9 cellular contexts compared by ENCODE assay signal in genomic region chr21:39182016-39182415, GRCh38. TPM values are rescaled to one million over a fixed set of nuclear protein-coding genes. Genes with fewer than 3 reads are reported as not detected.
DNase-seq lines count a peak whose midpoint lies in the region; ATAC-seq and TF ChIP-seq lines count a peak whose summit lies in the region.
"Had no signal": no experiment of that assay in that cellular context is flagged by ENCODE, and none has a peak within 500 bp of the region (broad histone marks: within the 10 kb centered on the region; RNA-seq: fewer than 3 reads in every experiment).

No MANE protein-coding gene starts in this region.

- H3K27ac Mint-ChIP-seq in CD14-positive monocyte (peak overlapping the region in 1 of 7 donors; percentile 97), natural killer cell (peak overlapping the region; percentile 93 to 95)

- H3K4me1 ChIP-seq in Loucy (ENCODE audit: insufficient read depth, low read length, poor library complexity, severe bottlenecking) = peaks cover 58% of the 10 kb centered on the region

- in situ Hi-C loops in ACHN (cut with HindIII; ENCODE audit: low pct_ligation_motif_present, low pct_unique_long_range_greater_than_20kb, low sequenced_read_pairs) = no loop called here

- H3K4me1 Mint-ChIP-seq in CD14-positive monocyte (peaks cover 31% of the 10 kb centered on the region), natural killer cell (peaks cover 29 to 46% of the 10 kb centered on the region in 2 donors)

- ATAC-seq in natural killer cell (no peak), HG02938 (IDR thresholded peaks at IDR 0.05; ENCODE audit: unreplicated experiment) (no peak), HG03045 (IDR thresholded peaks at IDR 0.05; ENCODE audit: unreplicated experiment) (no peak)

- no peaks in the 10 kb centered on the region for H3K27me3 ChIP-seq in Loucy (ENCODE audit: insufficient read depth, low read length, poor library complexity, severe bottlenecking)

- no peaks in the 10 kb centered on the region for H3K9me2 ChIP-seq in Loucy (replicated peaks; ENCODE audit: low read depth, low read length)

- H2AFZ ChIP-seq in Loucy (ENCODE audit: low read length) = no peak overlapping the region

- peaks cover 21 to 23% of the 10 kb centered on the region in 2 donors for H3K36me3 Mint-ChIP-seq in CD14-positive monocyte
- H3K36me3 Mint-ChIP-seq in natural killer cell = no peaks in the 10 kb centered on the region

- no peak for DNase-seq in CD14-positive monocyte (ENCODE audit: low spot score)
- DNase-seq in choroid plexus epithelial cell (ENCODE audit: low read depth) = peak; percentile 21
- no peak for DNase-seq in natural killer cell
- no peak for DNase-seq in ACHN
- no peak for DNase-seq in nucleus accumbens (lab: John Stamatoyannopoulos, UW)
- DNase-seq: midbrain had no signal

- peak overlapping the region; percentile 81 for H3K9ac ChIP-seq in Loucy (ENCODE audit: low read depth, low read length, poor library complexity, severe bottlenecking)

- H3K4me2 ChIP-seq in Loucy (ENCODE audit: low read depth, low read length, poor library complexity, severe bottlenecking) = peak overlapping the region; percentile 94

- H3K9me3 Mint-ChIP-seq in CD14-positive monocyte (no peaks in the 10 kb centered on the region), natural killer cell (no peaks in the 10 kb centered on the region)

- H3K9me3 ChIP-seq in Loucy (ENCODE audit: insufficient read depth, low read depth, low read length) = no peaks in the 10 kb centered on the region

- H3K4me3 Mint-ChIP-seq in CD14-positive monocyte (peak overlapping the region; percentile 97 to 98), natural killer cell (peak overlapping the region; percentile 98)

- H4K20me1 ChIP-seq in Loucy (ENCODE audit: insufficient read depth, low read length, poor library complexity, severe bottlenecking) = peaks cover 37% of the 10 kb centered on the region

- H3K27me3 Mint-ChIP-seq in CD14-positive monocyte (ENCODE audit: low read depth in 3 of 3) (peaks cover 0 to 1% (median 0%) of the 10 kb centered on the region in 3 donors), natural killer cell (ENCODE audit: low read depth in 2 of 2) (no peaks in the 10 kb centered on the region)

- H3K36me3 ChIP-seq in Loucy (ENCODE audit: insufficient read depth, low read length) = peaks cover 10% of the 10 kb centered on the region; the same call in 1 of the 2 replicates

- intact Hi-C loops in CD14-positive monocyte (cut with micrococcal nuclease) = no loop called here
- intact Hi-C loops in natural killer cell (cut with micrococcal nuclease) = loop anchor here (2.0 to 5.0 kb wide), 2 partner anchors 131 to 265 kb away; partner anchors contain the start of genes BRWD1 and LCA5L

- peaks cover 71% of the 10 kb centered on the region for H3K79me2 ChIP-seq in Loucy (ENCODE audit: insufficient read depth, low read length)

- no peaks in the 10 kb centered on the region for H3F3A ChIP-seq in Loucy (ENCODE audit: low read depth)

- H3K4me3 ChIP-seq in Loucy (ENCODE audit: low read length, poor library complexity, severe bottlenecking) = peak overlapping the region; percentile 88
- H3K4me3 ChIP-seq in choroid plexus epithelial cell (ENCODE audit: low read depth, low read length) = peak overlapping the region; percentile 93

- TF ChIP-seq CTCF in CD14-positive monocyte (IDR thresholded peaks at IDR 0.05) (no peak), Loucy (conservative IDR thresholded peaks at IDR 0.05; ENCODE audit: low read length) (no peak), choroid plexus epithelial cell (conservative IDR thresholded peaks at IDR 0.05; ENCODE audit: low read depth, low read length) (no peak), natural killer cell (IDR thresholded peaks at IDR 0.05) (no peak)

RNA-seq across cellular contexts. Expression of gene PSMG1, which starts 1.2 kb away (rescaled TPM):
- polyA plus RNA-seq in CD14-positive monocyte = 10 to 100 TPM; 26.2 to 29.2 TPM
- total RNA-seq in natural killer cell = 10 to 100 TPM; 11.3 to 12.1 (median 12.0) TPM
